1 cellular context compared by ENCODE assay signal in genomic region chrX:124354648-124355047, GRCh38.
TF ChIP-seq lines count a peak whose summit lies in the region.

No MANE protein-coding gene starts in this region.

TF ChIP-seq in H1, 55 proteins besides CTCF, POLR2A, EP300 and RAD21:
- TF ChIP-seq TAF7 (optimal IDR thresholded peaks at IDR 0.05; ENCODE audit: borderline replicate concordance, low read depth, low read length) (no peak), CHD7 (IDR thresholded peaks at IDR 0.05; ENCODE audit: insufficient replicate concordance, low read length) (no peak), RBBP5 (IDR thresholded peaks at IDR 0.05; ENCODE audit: borderline replicate concordance, low read depth, low read length) (no peak), POU5F1 (IDR thresholded peaks at IDR 0.05; ENCODE audit: low read depth, low read length) (no peak), ATF3 (IDR thresholded peaks at IDR 0.05; ENCODE audit: insufficient read depth, low read depth, low read length) (no peak), USF2 (IDR thresholded peaks at IDR 0.05; ENCODE audit: low read length) (no peak), SUZ12 (IDR thresholded peaks at IDR 0.05; ENCODE audit: low read length) (no peak), BACH1 (IDR thresholded peaks at IDR 0.05; ENCODE audit: low read length) (no peak), GTF2F1 (IDR thresholded peaks at IDR 0.05; ENCODE audit: borderline replicate concordance, low read depth, low read length) (no peak), BRCA1 (IDR thresholded peaks at IDR 0.05; ENCODE audit: low read depth, low read length) (no peak), YY1 (IDR thresholded peaks at IDR 0.05; ENCODE audit: low read depth, low read length) (no peak), KDM1A (IDR thresholded peaks at IDR 0.05; ENCODE audit: borderline replicate concordance, low read length) (no peak), CEBPB (IDR thresholded peaks at IDR 0.05; ENCODE audit: low read depth, low read length) (no peak), SIN3A (conservative IDR thresholded peaks at IDR 0.05 in 1 of 2, IDR thresholded peaks at IDR 0.05 in 1 of 2; ENCODE audit: low read depth in 1 of 2, low read length in 2 of 2) (no peak), CTBP2 (IDR thresholded peaks at IDR 0.05; ENCODE audit: borderline replicate concordance, insufficient read depth, insufficient read length, low read length) (no peak), MAFK (IDR thresholded peaks at IDR 0.05; ENCODE audit: low read depth, low read length) (no peak)
